ENCODE assay signal across 1 cellular context in genomic region chr14:92794547-92794941, GRCh38.
A peak's percentile ranks its signal among the peaks of the same experiment; 100 is the strongest.
TF ChIP-seq lines count a peak whose summit lies in the region.

No MANE protein-coding gene starts in this region.

TF ChIP-seq in HepG2, 621 proteins besides CTCF, POLR2A, EP300 and RAD21 (continued from another document and continues in another):
- TF ChIP-seq RERE (CRISPR knock-in tag; IDR thresholded peaks at IDR 0.05; ENCODE audit: low read depth): no peak
- TF ChIP-seq TP53 (CRISPR knock-in tag; conservative IDR thresholded peaks at IDR 0.05): 0 out of 2 replicates have a peak, but pooled peaks have one; percentile 23
- TF ChIP-seq TCF12 (IDR thresholded peaks at IDR 0.05): no peak
- TF ChIP-seq TCF12 (CRISPR knock-in tag; IDR thresholded peaks at IDR 0.05): no peak
- no peak for TF ChIP-seq NFE2L1 (CRISPR knock-in tag; IDR thresholded peaks at IDR 0.05; ENCODE audit: borderline replicate concordance)
- no peak for TF ChIP-seq GABPB1 (CRISPR knock-in tag; IDR thresholded peaks at IDR 0.05)
- no peak for TF ChIP-seq TRIM24 (CRISPR knock-in tag; IDR thresholded peaks at IDR 0.05)
- TF ChIP-seq ZNF558 (CRISPR knock-in tag; IDR thresholded peaks at IDR 0.05; ENCODE audit: borderline replicate concordance): no peak; the same call in 1 of the 2 replicates
- TF ChIP-seq ZNF510 (CRISPR knock-in tag; IDR thresholded peaks at IDR 0.05; ENCODE audit: low read depth): no peak
- TF ChIP-seq ZNF782 (CRISPR knock-in tag; IDR thresholded peaks at IDR 0.05; ENCODE audit: borderline replicate concordance): peak; percentile 38; the same call in 1 of the 2 replicates
- no peak for TF ChIP-seq CEBPB (IDR thresholded peaks at IDR 0.05; ENCODE audit: borderline replicate concordance, low read depth, low read length)
- no peak for TF ChIP-seq TFAP4 (IDR thresholded peaks at IDR 0.05; ENCODE audit: borderline replicate concordance, low read depth)
- TF ChIP-seq MAFG (CRISPR knock-in tag; IDR thresholded peaks at IDR 0.05): no peak
- TF ChIP-seq ARID2 (CRISPR knock-in tag; IDR thresholded peaks at IDR 0.05; ENCODE audit: borderline replicate concordance): no peak
- TF ChIP-seq HNF4G (IDR thresholded peaks at IDR 0.05; ENCODE audit: borderline replicate concordance, low read depth, low read length): no peak
- TF ChIP-seq HNF4G (CRISPR knock-in tag; IDR thresholded peaks at IDR 0.05; ENCODE audit: borderline replicate concordance, low read depth): 0 out of 2 replicates have a peak, but pooled peaks have one; percentile 33
- TF ChIP-seq ZNF34 (CRISPR knock-in tag; IDR thresholded peaks at IDR 0.05; ENCODE audit: borderline replicate concordance): no peak
- no peak for TF ChIP-seq ATM (IDR thresholded peaks at IDR 0.05; ENCODE audit: borderline replicate concordance)
- TF ChIP-seq, protein P1, sequence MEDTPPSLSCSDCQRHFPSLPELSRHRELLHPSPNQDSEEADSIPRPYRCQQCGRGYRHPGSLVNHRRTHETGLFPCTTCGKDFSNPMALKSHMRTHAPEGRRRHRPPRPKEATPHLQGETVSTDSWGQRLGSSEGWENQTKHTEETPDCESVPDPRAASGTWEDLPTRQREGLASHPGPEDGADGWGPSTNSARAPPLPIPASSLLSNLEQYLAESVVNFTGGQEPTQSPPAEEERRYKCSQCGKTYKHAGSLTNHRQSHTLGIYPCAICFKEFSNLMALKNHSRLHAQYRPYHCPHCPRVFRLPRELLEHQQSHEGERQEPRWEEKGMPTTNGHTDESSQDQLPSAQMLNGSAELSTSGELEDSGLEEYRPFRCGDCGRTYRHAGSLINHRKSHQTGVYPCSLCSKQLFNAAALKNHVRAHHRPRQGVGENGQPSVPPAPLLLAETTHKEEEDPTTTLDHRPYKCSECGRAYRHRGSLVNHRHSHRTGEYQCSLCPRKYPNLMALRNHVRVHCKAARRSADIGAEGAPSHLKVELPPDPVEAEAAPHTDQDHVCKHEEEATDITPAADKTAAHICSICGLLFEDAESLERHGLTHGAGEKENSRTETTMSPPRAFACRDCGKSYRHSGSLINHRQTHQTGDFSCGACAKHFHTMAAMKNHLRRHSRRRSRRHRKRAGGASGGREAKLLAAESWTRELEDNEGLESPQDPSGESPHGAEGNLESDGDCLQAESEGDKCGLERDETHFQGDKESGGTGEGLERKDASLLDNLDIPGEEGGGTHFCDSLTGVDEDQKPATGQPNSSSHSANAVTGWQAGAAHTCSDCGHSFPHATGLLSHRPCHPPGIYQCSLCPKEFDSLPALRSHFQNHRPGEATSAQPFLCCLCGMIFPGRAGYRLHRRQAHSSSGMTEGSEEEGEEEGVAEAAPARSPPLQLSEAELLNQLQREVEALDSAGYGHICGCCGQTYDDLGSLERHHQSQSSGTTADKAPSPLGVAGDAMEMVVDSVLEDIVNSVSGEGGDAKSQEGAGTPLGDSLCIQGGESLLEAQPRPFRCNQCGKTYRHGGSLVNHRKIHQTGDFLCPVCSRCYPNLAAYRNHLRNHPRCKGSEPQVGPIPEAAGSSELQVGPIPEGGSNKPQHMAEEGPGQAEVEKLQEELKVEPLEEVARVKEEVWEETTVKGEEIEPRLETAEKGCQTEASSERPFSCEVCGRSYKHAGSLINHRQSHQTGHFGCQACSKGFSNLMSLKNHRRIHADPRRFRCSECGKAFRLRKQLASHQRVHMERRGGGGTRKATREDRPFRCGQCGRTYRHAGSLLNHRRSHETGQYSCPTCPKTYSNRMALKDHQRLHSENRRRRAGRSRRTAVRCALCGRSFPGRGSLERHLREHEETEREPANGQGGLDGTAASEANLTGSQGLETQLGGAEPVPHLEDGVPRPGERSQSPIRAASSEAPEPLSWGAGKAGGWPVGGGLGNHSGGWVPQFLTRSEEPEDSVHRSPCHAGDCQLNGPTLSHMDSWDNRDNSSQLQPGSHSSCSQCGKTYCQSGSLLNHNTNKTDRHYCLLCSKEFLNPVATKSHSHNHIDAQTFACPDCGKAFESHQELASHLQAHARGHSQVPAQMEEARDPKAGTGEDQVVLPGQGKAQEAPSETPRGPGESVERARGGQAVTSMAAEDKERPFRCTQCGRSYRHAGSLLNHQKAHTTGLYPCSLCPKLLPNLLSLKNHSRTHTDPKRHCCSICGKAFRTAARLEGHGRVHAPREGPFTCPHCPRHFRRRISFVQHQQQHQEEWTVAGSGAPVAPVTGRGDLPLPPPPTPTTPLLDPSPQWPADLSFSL (CRISPR knock-in tag; IDR thresholded peaks at IDR 0.05): no peak
- no peak for TF ChIP-seq ZNF512 (CRISPR knock-in tag; IDR thresholded peaks at IDR 0.05)
- no peak for TF ChIP-seq ZNF766 (CRISPR knock-in tag; IDR thresholded peaks at IDR 0.05; ENCODE audit: borderline replicate concordance)
- TF ChIP-seq ZNF674 (CRISPR knock-in tag; IDR thresholded peaks at IDR 0.05; ENCODE audit: low read depth): no peak
- TF ChIP-seq ZC3H13 (CRISPR knock-in tag; IDR thresholded peaks at IDR 0.05): no peak
- no peak for TF ChIP-seq HDAC6 (IDR thresholded peaks at IDR 0.05; ENCODE audit: low read depth, low read length)
- TF ChIP-seq BRF2 (CRISPR knock-in tag; IDR thresholded peaks at IDR 0.05): no peak
- TF ChIP-seq, protein P2, sequence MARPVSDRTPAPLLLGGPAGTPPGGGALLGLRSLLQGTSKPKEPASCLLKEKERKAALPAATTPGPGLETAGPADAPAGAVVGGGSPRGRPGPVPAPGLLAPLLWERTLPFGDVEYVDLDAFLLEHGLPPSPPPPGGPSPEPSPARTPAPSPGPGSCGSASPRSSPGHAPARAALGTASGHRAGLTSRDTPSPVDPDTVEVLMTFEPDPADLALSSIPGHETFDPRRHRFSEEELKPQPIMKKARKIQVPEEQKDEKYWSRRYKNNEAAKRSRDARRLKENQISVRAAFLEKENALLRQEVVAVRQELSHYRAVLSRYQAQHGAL (CRISPR knock-in tag; IDR thresholded peaks at IDR 0.05; ENCODE audit: not compliant biosample characterization): peak; percentile 65
- TF ChIP-seq ZNF879 (CRISPR knock-in tag; IDR thresholded peaks at IDR 0.05): 0 out of 2 replicates have a peak, but pooled peaks have one; percentile 6
- no peak for TF ChIP-seq MIER2 (CRISPR knock-in tag; IDR thresholded peaks at IDR 0.05)
- TF ChIP-seq ZNF619 (CRISPR knock-in tag; IDR thresholded peaks at IDR 0.05): no peak
- TF ChIP-seq FOSL1 (CRISPR knock-in tag; IDR thresholded peaks at IDR 0.05; ENCODE audit: borderline replicate concordance): no peak
- TF ChIP-seq MAZ (IDR thresholded peaks at IDR 0.05; ENCODE audit: borderline replicate concordance, low read depth, low read length): no peak
- TF ChIP-seq MAZ (CRISPR knock-in tag; IDR thresholded peaks at IDR 0.05; ENCODE audit: low read depth): no peak
- no peak for TF ChIP-seq PRDM10 (CRISPR knock-in tag; IDR thresholded peaks at IDR 0.05; ENCODE audit: low read depth)
- no peak for TF ChIP-seq HINFP (CRISPR knock-in tag; IDR thresholded peaks at IDR 0.05; ENCODE audit: low read depth)
- TF ChIP-seq HMGA1 (CRISPR knock-in tag; conservative IDR thresholded peaks at IDR 0.05): no peak
